17 cellular contexts compared by ENCODE assay signal in the genomic region with DNA sequence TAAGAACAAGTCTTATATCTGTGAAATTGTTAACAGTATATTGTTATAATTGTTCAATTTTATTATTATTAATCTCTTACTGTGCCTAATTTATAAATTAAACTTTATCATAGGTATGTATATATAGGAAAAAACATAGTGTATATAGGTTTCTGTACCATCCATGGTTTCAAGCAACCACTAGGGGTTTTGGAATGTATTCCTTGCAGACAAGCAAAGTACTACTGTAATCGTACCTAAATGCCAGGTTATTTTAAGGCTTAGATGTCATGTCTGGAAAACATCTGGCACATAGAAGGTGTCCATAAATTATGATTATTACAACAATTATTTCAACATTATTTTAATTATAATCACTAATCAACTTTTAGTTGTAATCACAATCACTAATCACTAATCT. TPM values are rescaled to one million over a fixed set of nuclear protein-coding genes. Genes with fewer than 3 reads are reported as not detected.
DNase-seq lines count a peak whose midpoint lies in the region; ATAC-seq, FAIRE-seq and TF ChIP-seq lines count a peak whose summit lies in the region.
"Had no signal": no experiment of that assay in that cellular context is flagged by ENCODE, and none has a peak within 500 bp of the region (broad histone marks: within the 10 kb centered on the region; RNA-seq: fewer than 3 reads in every experiment).

No MANE protein-coding gene starts in this region.

- H3K36me3 Mint-ChIP-seq in activated CD4-positive, alpha-beta memory T cell treated with anti-CD3 and anti-CD28 coated beads, Interleukin-2, amount 10 ng/mL, durations not matched to agents 7 days and 5 days (ENCODE audit: low read depth), result peaks cover 2% of the 10 kb centered on the region
- H3K36me3 Mint-ChIP-seq in activated naive CD8-positive, alpha-beta T cell treated with anti-CD3 and anti-CD28 coated beads, Interleukin-2, amount 50 U/mL, for 24 hours (ENCODE audit: low read depth), result peaks cover 5% of the 10 kb centered on the region

- no peak overlapping the region for H3K4me3 Mint-ChIP-seq in activated CD4-positive, alpha-beta memory T cell treated with anti-CD3 and anti-CD28 coated beads, Interleukin-2, amount 10 ng/mL, durations not matched to agents 7 days and 5 days
- H3K4me3 Mint-ChIP-seq in activated naive CD8-positive, alpha-beta T cell treated with anti-CD3 and anti-CD28 coated beads, Interleukin-2, amount 50 U/mL, for 24 hours, result no peak overlapping the region
- H3K4me3 Mint-ChIP-seq: activated T-helper 1 cell treated with anti-CD3 and anti-CD28 coated beads, Interleukin-12 subunit alpha, Interleukin-12 subunit beta, Interleukin-2, Interleukin-4 antibody, amounts not matched to agents 30 ng/mL and 10 ng/mL and 1 ng/mL, durations not matched to agents 14 hours and 24 hours and 36 hours; H9 had no signal

- WGBS in HepG2 (ENCODE audit: low lambda C conversion rate), result 89% methylated on average over 1 of the region's 1 CpG
- 64% methylated on average over 1 of the region's 1 CpG for WGBS in right lobe of liver (ENCODE audit: insufficient coverage, low coverage, low lambda C conversion rate, missing lambda C conversion rate)

- no peak overlapping the region for H3K27ac ChIP-seq in HepG2 (ENCODE audit: extremely low read length, insufficient read depth, low read length)
- no peak overlapping the region for H3K27ac ChIP-seq in right lobe of liver
- no peak overlapping the region for H3K27ac ChIP-seq in OCI-LY1 (ENCODE audit: low read depth, low read length, poor library complexity, severe bottlenecking)
- H3K27ac ChIP-seq in SJCRH30, result no peak overlapping the region
- H3K27ac ChIP-seq: adrenal gland had no signal

- no peak overlapping the region for H3K9ac ChIP-seq in HepG2 (ENCODE audit: insufficient read depth, low read depth, low read length)
- no peak overlapping the region; the same call in 1 of the 2 replicates for H3K9ac ChIP-seq in OCI-LY1 (ENCODE audit: low read length)

- H3K4me1 ChIP-seq in HepG2 (ENCODE audit: insufficient read depth, low read length) (no peaks in the 10 kb centered on the region), right lobe of liver (no peaks in the 10 kb centered on the region), OCI-LY1 (ENCODE audit: insufficient read depth, low read length, severe bottlenecking) (peaks cover 85% of the 10 kb centered on the region), SJCRH30 (no peaks in the 10 kb centered on the region)

- no peak overlapping the region for H3K4me2 ChIP-seq in HepG2 (ENCODE audit: low read depth, low read length)
- peak overlapping the region; percentile 61; the same call in 1 of the 2 replicates for H3K4me2 ChIP-seq in OCI-LY1 (ENCODE audit: low read length)

- H4K20me1 ChIP-seq in HepG2 (ENCODE audit: insufficient read depth, low read length) (no peaks in the 10 kb centered on the region), OCI-LY1 (ENCODE audit: insufficient read depth, low read length) (no peaks in the 10 kb centered on the region)

- ATAC-seq in HepG2 (peak; percentile 52; the same call in 1 of the 3 replicates), right lobe of liver (no peak), GM19035 (IDR thresholded peaks at IDR 0.05; ENCODE audit: unreplicated experiment) (no peak)
- no peak for ATAC-seq in activated naive CD8-positive, alpha-beta T cell treated with anti-CD3 and anti-CD28 coated beads, Interleukin-2, amount 50 U/mL, for 24 hours
- ATAC-seq: effector memory CD8-positive, alpha-beta T cell had no signal

- H2AFZ ChIP-seq in HepG2 (ENCODE audit: low read length) (no peak overlapping the region), OCI-LY1 (ENCODE audit: low read length) (no peak overlapping the region)

- intact Hi-C loops in HepG2 (cut with micrococcal nuclease; ENCODE audit: unreplicated experiment), result no loop called here
- intact Hi-C loops in right lobe of liver (cut with DNase I), result no loop called here

- FAIRE-seq in HepG2 (lab: Jason Lieb, UNC), result no peak

- H3K36me3 ChIP-seq in HepG2 (replicated peaks in 1 of 2; ENCODE audit: control insufficient read depth in 1 of 2, insufficient read depth in 2 of 2, low read length in 2 of 2), result no peaks in the 10 kb centered on the region
- H3K36me3 ChIP-seq in right lobe of liver, result no peaks in the 10 kb centered on the region
- H3K36me3 ChIP-seq in OCI-LY1 (ENCODE audit: insufficient read depth, low read length), result peaks cover 2% of the 10 kb centered on the region; the same call in 1 of the 2 replicates
- no peaks in the 10 kb centered on the region for H3K36me3 ChIP-seq in SJCRH30
- H3K36me3 ChIP-seq: adrenal gland had no signal

- no peak for TF ChIP-seq CTCF in HepG2 (CRISPR knock-in tag; IDR thresholded peaks at IDR 0.05)
- no peak for TF ChIP-seq CTCF in right lobe of liver (IDR thresholded peaks at IDR 0.05)
- no peak for TF ChIP-seq CTCF in OCI-LY1 (IDR thresholded peaks at IDR 0.05; ENCODE audit: low read length)
- TF ChIP-seq CTCF in fibroblast of mammary gland (conservative IDR thresholded peaks at IDR 0.05; ENCODE audit: control insufficient read depth, insufficient read depth, low read depth, low read length), result peak; percentile 17

- no peaks in the 10 kb centered on the region for H3K27me3 Mint-ChIP-seq in activated CD4-positive, alpha-beta memory T cell treated with anti-CD3 and anti-CD28 coated beads, Interleukin-2, amount 10 ng/mL, durations not matched to agents 7 days and 5 days
- H3K27me3 Mint-ChIP-seq in activated naive CD8-positive, alpha-beta T cell treated with anti-CD3 and anti-CD28 coated beads, Interleukin-2, amount 50 U/mL, for 24 hours, result no peaks in the 10 kb centered on the region
- H3K27me3 Mint-ChIP-seq: effector memory CD8-positive, alpha-beta T cell had no signal

- no peak overlapping the region for H3K4me3 ChIP-seq in HepG2 (replicated peaks in 1 of 3; ENCODE audit: insufficient read depth in 1 of 3, low read depth in 2 of 3, low read length in 3 of 3)
- H3K4me3 ChIP-seq in right lobe of liver, result no peak overlapping the region
- H3K4me3 ChIP-seq in OCI-LY1 (ENCODE audit: low read depth, low read length, poor library complexity, severe bottlenecking), result no peak overlapping the region
- H3K4me3 ChIP-seq in fibroblast of mammary gland (ENCODE audit: control insufficient read depth, low read depth, low read length), result no peak overlapping the region
- H3K4me3 ChIP-seq in SJCRH30, result no peak overlapping the region
- H3K4me3 ChIP-seq: adrenal gland had no signal

- no peak for TF ChIP-seq POLR2A in HepG2 (IDR thresholded peaks at IDR 0.05; ENCODE audit: insufficient read depth in 1 of 2, low read depth in 2 of 2, low read length in 2 of 2)
- no peak for TF ChIP-seq POLR2A in right lobe of liver (IDR thresholded peaks at IDR 0.05)

- no peak for DNase-seq in HepG2 (ENCODE audit: low spot score)
- no peak for DNase-seq in right lobe of liver
- no peak for DNase-seq in fibroblast of mammary gland (ENCODE audit: low read depth)
- no peak for DNase-seq in activated CD4-positive, alpha-beta memory T cell treated with anti-CD3 and anti-CD28 coated beads, Interleukin-2, amount 10 ng/mL, durations not matched to agents 7 days and 5 days
- no peak for DNase-seq in activated naive CD8-positive, alpha-beta T cell treated with anti-CD3 and anti-CD28 coated beads, Interleukin-2, amount 50 U/mL, for 24 hours
- no peak for DNase-seq in SJCRH30
- DNase-seq: adrenal gland; central memory CD4-positive, alpha-beta T cell; effector memory CD8-positive, alpha-beta T cell; H9; MV-4-11; NCI-H2081; NCI-H510A treated with DMSO at 0.1 percent for 48 hours; T-helper 1 cell had no signal

- H3K9me3 Mint-ChIP-seq in activated CD4-positive, alpha-beta memory T cell treated with anti-CD3 and anti-CD28 coated beads, Interleukin-2, amount 10 ng/mL, durations not matched to agents 7 days and 5 days, result no peaks in the 10 kb centered on the region
- H3K9me3 Mint-ChIP-seq in activated naive CD8-positive, alpha-beta T cell treated with anti-CD3 and anti-CD28 coated beads, Interleukin-2, amount 50 U/mL, for 24 hours, result no peaks in the 10 kb centered on the region
- H3K9me3 Mint-ChIP-seq: activated T-helper 1 cell treated with anti-CD3 and anti-CD28 coated beads, Interleukin-12 subunit alpha, Interleukin-12 subunit beta, Interleukin-2, Interleukin-4 antibody, amounts not matched to agents 30 ng/mL and 10 ng/mL and 1 ng/mL, durations not matched to agents 14 hours and 24 hours and 36 hours; effector memory CD8-positive, alpha-beta T cell; H9 had no signal

- no TSS peak for BruUV-seq in HepG2 (replicated peaks; lab: Mats Ljungman, UMichigan)

- no peak for TF ChIP-seq RAD21 in HepG2 (CRISPR knock-in tag; IDR thresholded peaks at IDR 0.05)

- TF ChIP-seq EP300 in HepG2 (IDR thresholded peaks at IDR 0.05; ENCODE audit: low read depth in 2 of 2, low read length in 2 of 2) (no peak), HepG2 (CRISPR knock-in tag; IDR thresholded peaks at IDR 0.05; ENCODE audit: borderline replicate concordance) (no peak)

- H3K27ac Mint-ChIP-seq in activated CD4-positive, alpha-beta memory T cell treated with anti-CD3 and anti-CD28 coated beads, Interleukin-2, amount 10 ng/mL, durations not matched to agents 7 days and 5 days, result no peak overlapping the region
- no peak overlapping the region for H3K27ac Mint-ChIP-seq in activated naive CD8-positive, alpha-beta T cell treated with anti-CD3 and anti-CD28 coated beads, Interleukin-2, amount 50 U/mL, for 24 hours
- H3K27ac Mint-ChIP-seq: activated T-helper 1 cell treated with anti-CD3 and anti-CD28 coated beads, Interleukin-12 subunit alpha, Interleukin-12 subunit beta, Interleukin-2, Interleukin-4 antibody, amounts not matched to agents 30 ng/mL and 10 ng/mL and 1 ng/mL, durations not matched to agents 14 hours and 24 hours and 36 hours; H9 had no signal

- peaks cover 31% of the 10 kb centered on the region for H3K4me1 Mint-ChIP-seq in activated CD4-positive, alpha-beta memory T cell treated with anti-CD3 and anti-CD28 coated beads, Interleukin-2, amount 10 ng/mL, durations not matched to agents 7 days and 5 days
- peaks cover 70% of the 10 kb centered on the region for H3K4me1 Mint-ChIP-seq in activated naive CD8-positive, alpha-beta T cell treated with anti-CD3 and anti-CD28 coated beads, Interleukin-2, amount 50 U/mL, for 24 hours

- H3K9me2 ChIP-seq in OCI-LY1 (ENCODE audit: low read depth, low read length), result no peaks in the 10 kb centered on the region

- in situ Hi-C loops in HepG2 (cut with HindIII; ENCODE audit: extremely low pct_ligation_motif_present, low pct_unique_long_range_greater_than_20kb), result no loop called here

- CTCF ChIA-PET in HepG2 (lab: Yijun Ruan, JAX; ENCODE audit: low intra/inter-chr PET ratio, low total read pairs), result no interaction called here
- CTCF ChIA-PET in activated CD4-positive, alpha-beta memory T cell treated with anti-CD3 and anti-CD28 coated beads, Interleukin-2, amount 10 ng/mL, durations not matched to agents 7 days and 5 days (lab: Charles Lee), result no interaction called here

- H3F3A ChIP-seq in OCI-LY1 (ENCODE audit: insufficient read depth, low read length), result 0 out of 2 replicates have a peak, but pooled peaks cover 7% of the 10 kb centered on the region

- H3K27me3 ChIP-seq in HepG2 (ENCODE audit: control insufficient read depth in 1 of 2, insufficient read depth in 2 of 2, low read length in 2 of 2) (no peaks in the 10 kb centered on the region), right lobe of liver (no peaks in the 10 kb centered on the region), OCI-LY1 (ENCODE audit: insufficient read depth, low read length) (no peaks in the 10 kb centered on the region), SJCRH30 (no peaks in the 10 kb centered on the region)
- H3K27me3 ChIP-seq: adrenal gland had no signal

- H3K79me2 ChIP-seq in HepG2 (ENCODE audit: insufficient read depth, low read length), result peaks cover 72% of the 10 kb centered on the region
- H3K79me2 ChIP-seq in OCI-LY1 (ENCODE audit: insufficient read depth, low read length), result peaks cover 89% of the 10 kb centered on the region

- POLR2A ChIA-PET in HepG2 (lab: Yijun Ruan, JAX), result no interaction called here
- POLR2A ChIA-PET in activated CD4-positive, alpha-beta memory T cell treated with anti-CD3 and anti-CD28 coated beads, Interleukin-2, amount 10 ng/mL, durations not matched to agents 7 days and 5 days (lab: Charles Lee), result no interaction called here

- H3K9me3 ChIP-seq in HepG2 (ENCODE audit: low read length) (no peaks in the 10 kb centered on the region), right lobe of liver (no peaks in the 10 kb centered on the region), OCI-LY1 (ENCODE audit: low read length) (no peaks in the 10 kb centered on the region), SJCRH30 (replicated peaks) (no peaks in the 10 kb centered on the region)
- H3K9me3 ChIP-seq: adrenal gland had no signal

RNA-seq across cellular contexts. Expression of a gene that starts 8.4 kb away (rescaled TPM):
- 26.6 and 33.4 TPM in 2 replicates for total RNA-seq in HepG2 (2016; rRNA removed; fragmentation: Illumina TruSeq; extraction: Trizol)
- total RNA-seq in HepG2 (2016; cell fraction: cytosol; rRNA removed; fragmentation: Illumina TruSeq; extraction: Trizol; ENCODE audit: low read depth), result 3.5 and 3.9 TPM in 2 replicates
- total RNA-seq in HepG2 (2016; cell fraction: insoluble cytoplasmic fraction; rRNA removed; fragmentation: Illumina TruSeq; extraction: Trizol), result 25.9 and 29.3 TPM in 2 replicates
- total RNA-seq in HepG2 (2016; cell fraction: membrane; rRNA removed; fragmentation: Illumina TruSeq; extraction: Trizol), result 11.7 and 12.0 TPM in 2 replicates
- 31.8 and 37.1 TPM in 2 replicates for total RNA-seq in HepG2 (2016; cell fraction: nucleus; rRNA removed; fragmentation: Illumina TruSeq; extraction: Trizol)
- polyA plus RNA-seq in HepG2 (2011; rRNA removed), result 22.4 and 26.0 TPM in 2 replicates
- 10.9 and 13.6 TPM in 2 replicates for polyA plus RNA-seq in HepG2 (2011; cell fraction: cytosol; rRNA removed)
- 38.3 and 45.6 TPM in 2 replicates for polyA plus RNA-seq in HepG2 (2011; cell fraction: nucleus; rRNA removed)
- 18.4 and 19.9 TPM in 2 replicates for polyA plus RNA-seq in HepG2 (2012)
- polyA plus RNA-seq in HepG2 (2016; cell fraction: cytosol; fragmentation: Illumina TruSeq; extraction: Trizol; ENCODE audit: low read depth), result 0.83 and 1.1 TPM in 2 replicates
- 21.8 and 23.6 TPM in 2 replicates for polyA plus RNA-seq in HepG2 (2016; cell fraction: insoluble cytoplasmic fraction; fragmentation: Illumina TruSeq; extraction: Trizol; ENCODE audit: low read depth)
- polyA plus RNA-seq in HepG2 (2016; cell fraction: membrane; fragmentation: Illumina TruSeq; extraction: Trizol; ENCODE audit: low read depth), result 3.7 and 3.8 TPM in 2 replicates
- polyA plus RNA-seq in HepG2 (2016; cell fraction: nucleus; fragmentation: Illumina TruSeq; extraction: Trizol; ENCODE audit: insufficient read depth, low read depth), result 38.0 and 42.0 TPM in 2 replicates
- 41.6 and 48.2 TPM in 2 replicates for polyA minus RNA-seq in HepG2 (2011; rRNA and poly(A)+ RNA removed; ENCODE audit: low replicate concordance)
- 16.7 and 18.5 TPM in 2 replicates for polyA minus RNA-seq in HepG2 (2011; cell fraction: cytosol; rRNA and poly(A)+ RNA removed)
- polyA minus RNA-seq in HepG2 (2011; cell fraction: nucleus; rRNA and poly(A)+ RNA removed), result 54.3 and 55.9 TPM in 2 replicates
- 10 to 100 TPM; 22.6 to 34.1 (median 28.9) TPM for total RNA-seq in right lobe of liver
- total RNA-seq in activated CD4-positive, alpha-beta memory T cell treated with anti-CD3 and anti-CD28 coated beads, Interleukin-2, amount 10 ng/mL, durations not matched to agents 7 days and 5 days, result 10 to 100 TPM; 75.6 to 75.7 TPM
- 27.9 and 30.7 TPM in 2 replicates for total RNA-seq in SJCRH30 (2014; rRNA removed; shearing (Covaris generic))
